7 cellular contexts compared by ENCODE assay signal in genomic region chr4:98657531-98658286, GRCh38. TPM values are rescaled to one million over a fixed set of nuclear protein-coding genes. Genes with fewer than 3 reads are reported as not detected.
DNase-seq lines count a peak whose midpoint lies in the region; ATAC-seq, FAIRE-seq and TF ChIP-seq lines count a peak whose summit lies in the region.

No MANE protein-coding gene starts in this region.

- TF ChIP-seq CTCF in fibroblast of pulmonary artery (IDR thresholded peaks at IDR 0.05; ENCODE audit: low read length, missing control alignments) = no peak
- TF ChIP-seq CTCF in nephron progenitor cell (IDR thresholded peaks at IDR 0.05) = no peak
- no peak for TF ChIP-seq CTCF in tibial nerve (IDR thresholded peaks at IDR 0.05)

- H3K27ac Mint-ChIP-seq in activated T-helper 17 cell treated with anti-CD3 and anti-CD28 coated beads, Interleukin-2, amount 50 U/mL, for 72 hours = peak overlapping the region; percentile 87
- H3K27ac Mint-ChIP-seq in nephron progenitor cell = peak overlapping the region; percentile 18

- no peak for DNase-seq in GM18507 (ENCODE audit: extremely low spot score, insufficient read length, low read depth)
- peak; percentile 85 for DNase-seq in NCI-H748 (lab: John Stamatoyannopoulos, UW; ENCODE audit: unreplicated experiment)
- DNase-seq in fibroblast of pulmonary artery (ENCODE audit: low read depth) = peak; percentile 77
- peak; percentile 49 for DNase-seq in nephron progenitor cell
- DNase-seq in tibial nerve (ENCODE audit: low spot score in 2 of 2) = no peak

- ATAC-seq in HG02973 (IDR thresholded peaks at IDR 0.05; ENCODE audit: unreplicated experiment) = peak; percentile 2
- peak; percentile 57 for ATAC-seq in activated T-helper 17 cell treated with anti-CD3 and anti-CD28 coated beads, Interleukin-2, amount 50 U/mL, for 72 hours (replicated peaks)

- H3K4me3 Mint-ChIP-seq in activated T-helper 17 cell treated with anti-CD3 and anti-CD28 coated beads, Interleukin-2, amount 50 U/mL, for 72 hours = peak overlapping the region; percentile 94
- peak overlapping the region; percentile 87 for H3K4me3 Mint-ChIP-seq in nephron progenitor cell

- 0 to 1% methylated on average over 41 of the region's 46 CpGs for WGBS in tibial nerve, 2 donors

- peaks cover 0 to 56% (median 11%) of the 10 kb centered on the region in 4 donors for H3K4me1 ChIP-seq in tibial nerve

- H3K27me3 Mint-ChIP-seq in activated T-helper 17 cell treated with anti-CD3 and anti-CD28 coated beads, Interleukin-2, amount 50 U/mL, for 72 hours = no peaks in the 10 kb centered on the region
- H3K27me3 Mint-ChIP-seq in nephron progenitor cell (ENCODE audit: low read depth, poor library complexity) = peaks cover 28% of the 10 kb centered on the region

- H3K36me3 ChIP-seq in tibial nerve = no peaks in the 10 kb centered on the region

- peaks cover 65% of the 10 kb centered on the region for H3K4me1 Mint-ChIP-seq in activated T-helper 17 cell treated with anti-CD3 and anti-CD28 coated beads, Interleukin-2, amount 50 U/mL, for 72 hours
- peaks cover 47% of the 10 kb centered on the region for H3K4me1 Mint-ChIP-seq in nephron progenitor cell

- H3K36me3 Mint-ChIP-seq in activated T-helper 17 cell treated with anti-CD3 and anti-CD28 coated beads, Interleukin-2, amount 50 U/mL, for 72 hours (ENCODE audit: low read depth) = peaks cover 11% of the 10 kb centered on the region
- peaks cover 19% of the 10 kb centered on the region for H3K36me3 Mint-ChIP-seq in nephron progenitor cell (ENCODE audit: low read depth)

- TF ChIP-seq POLR2A in tibial nerve (IDR thresholded peaks at IDR 0.05) = no peak

- peak overlapping the region; percentile 92 for H3K4me3 ChIP-seq in fibroblast of pulmonary artery (replicated peaks; ENCODE audit: low read depth, low read length)
- H3K4me3 ChIP-seq in tibial nerve = peak overlapping the region; percentile 64 to 87 (median 72)

- H3K9me3 Mint-ChIP-seq in activated T-helper 17 cell treated with anti-CD3 and anti-CD28 coated beads, Interleukin-2, amount 50 U/mL, for 72 hours = no peaks in the 10 kb centered on the region
- peaks cover 4% of the 10 kb centered on the region for H3K9me3 Mint-ChIP-seq in nephron progenitor cell

- H3K27me3 ChIP-seq in tibial nerve = no peaks in the 10 kb centered on the region

- peak overlapping the region in 3 of 4 donors; percentile 74 to 86 (median 76) for H3K27ac ChIP-seq in tibial nerve

- FAIRE-seq in GM18507 (lab: Jason Lieb, UNC) = peak; percentile 47

- peak in 1 of 2 donors; percentile 18 for TF ChIP-seq EP300 in tibial nerve (IDR thresholded peaks at IDR 0.05)

- no peaks in the 10 kb centered on the region for H3K9me3 ChIP-seq in tibial nerve

RNA-seq across cellular contexts. Expression of gene TSPAN5, which starts 0.7 kb away (rescaled TPM):
- total RNA-seq in activated T-helper 17 cell treated with anti-CD3 and anti-CD28 coated beads, Interleukin-2, amount 50 U/mL, for 72 hours = 10 to 100 TPM; 17.8 to 19.0 TPM
- 10 to 100 TPM; 15.3 to 30.8 (median 25.6) TPM for total RNA-seq in tibial nerve

Comparison
In these comparisons a context has a peak if more than half of its experiments do, and no peak if none do; other contexts are left out.
1. DNase-seq: peak in NCI-H748 (single experiment), fibroblast of pulmonary artery (single experiment) and nephron progenitor cell (single experiment); none in GM18507 (single experiment) and tibial nerve (0 of 2).